In genomic region chr9:117448066-117448465, GRCh38 we compare ENCODE assay signal across 14 cellular contexts. TPM values are rescaled to one million over a fixed set of nuclear protein-coding genes. Genes with fewer than 3 reads are reported as not detected.
DNase-seq lines count a peak whose midpoint lies in the region; ATAC-seq and TF ChIP-seq lines count a peak whose summit lies in the region.
"Had no signal": no experiment of that assay in that cellular context is flagged by ENCODE, and none has a peak within 500 bp of the region (broad histone marks: within the 10 kb centered on the region; RNA-seq: fewer than 3 reads in every experiment).

No MANE protein-coding gene starts in this region.

- H3K27ac Mint-ChIP-seq in nephron progenitor cell, result no peak overlapping the region
- H3K27ac Mint-ChIP-seq: T-cell had no signal

- H3K9me3 ChIP-seq in body of pancreas (no peaks in the 10 kb centered on the region), left ventricle myocardium inferior (replicated peaks) (no peaks in the 10 kb centered on the region)
- H3K9me3 ChIP-seq: pancreas had no signal

- intact Hi-C loops in body of pancreas (cut with DNase I), result no loop called here
- intact Hi-C loops in left ventricle myocardium inferior (cut with micrococcal nuclease), result no loop called here

- no peaks in the 10 kb centered on the region for H3K36me3 ChIP-seq in body of pancreas (replicated peaks in 1 of 2; ENCODE audit: insufficient read depth in 1 of 2, low read depth in 2 of 2)
- no peaks in the 10 kb centered on the region for H3K36me3 ChIP-seq in left ventricle myocardium inferior
- H3K36me3 ChIP-seq: pancreas had no signal

- H3K4me1 Mint-ChIP-seq in nephron progenitor cell, result peaks cover 16% of the 10 kb centered on the region
- H3K4me1 Mint-ChIP-seq: T-cell had no signal

- WGBS in body of pancreas, 2 donors, result 44 to 66% methylated on average over 3 of the region's 3 CpGs

- DNase-seq in DMS 273 (lab: John Stamatoyannopoulos, UW; ENCODE audit: unreplicated experiment) (peak; percentile 47), DMS 273 treated with DMSO at 0.1 percent for 48 hours (lab: John Stamatoyannopoulos, UW) (no peak), NB4 (ENCODE audit: low read depth) (peak; percentile 1), body of pancreas (no peak), nephron progenitor cell (no peak), COLO668 (lab: John Stamatoyannopoulos, UW; ENCODE audit: unreplicated experiment) (no peak), left ventricle myocardium inferior (no peak), GM10266 (ENCODE audit: extremely low spot score) (no peak)
- DNase-seq: activated CD4-positive, alpha-beta T cell treated with anti-CD3 and anti-CD28 coated beads for 4 hours; amygdala; NCI-H187; pancreas; T-cell had no signal

- no peak overlapping the region for H3K4me3 Mint-ChIP-seq in nephron progenitor cell
- H3K4me3 Mint-ChIP-seq: T-cell had no signal

- no peak overlapping the region for H3K27ac ChIP-seq in body of pancreas
- no peak overlapping the region for H3K27ac ChIP-seq in left ventricle myocardium inferior (replicated peaks)
- H3K27ac ChIP-seq: 22Rv1, pancreas had no signal

- peaks cover 12% of the 10 kb centered on the region for H3K27me3 Mint-ChIP-seq in nephron progenitor cell (ENCODE audit: low read depth, poor library complexity)

- no peaks in the 10 kb centered on the region for H3K9me3 Mint-ChIP-seq in nephron progenitor cell

- H3K4me1 ChIP-seq in body of pancreas (no peaks in the 10 kb centered on the region), left ventricle myocardium inferior (no peaks in the 10 kb centered on the region)
- H3K4me1 ChIP-seq: pancreas had no signal

- H3K4me3 ChIP-seq in NB4 (ENCODE audit: low read depth, low read length) (no peak overlapping the region), body of pancreas (no peak overlapping the region), left ventricle myocardium inferior (no peak overlapping the region)
- H3K4me3 ChIP-seq: pancreas had no signal

- TF ChIP-seq CTCF in NB4 (IDR thresholded peaks at IDR 0.05; ENCODE audit: low read depth, low read length) (no peak), body of pancreas (IDR thresholded peaks at IDR 0.05) (peak in 4 of 7 experiments; percentile 27 to 44 (median 27)), nephron progenitor cell (IDR thresholded peaks at IDR 0.05) (peak; percentile 20), left ventricle myocardium inferior (IDR thresholded peaks at IDR 0.05; ENCODE audit: borderline replicate concordance) (no peak), GM10266 (IDR thresholded peaks at IDR 0.05; ENCODE audit: control insufficient read depth, insufficient read depth, low read depth, missing control alignments) (no peak)

- no peak for ATAC-seq in body of pancreas
- ATAC-seq: pancreas, T-cell had no signal

- H3K27me3 ChIP-seq in body of pancreas (no peaks in the 10 kb centered on the region), left ventricle myocardium inferior (ENCODE audit: low read depth) (peaks cover 43% of the 10 kb centered on the region)
- H3K27me3 ChIP-seq: pancreas had no signal

- no peaks in the 10 kb centered on the region for H3K36me3 Mint-ChIP-seq in nephron progenitor cell (ENCODE audit: low read depth)
- H3K36me3 Mint-ChIP-seq: T-cell had no signal

- TF ChIP-seq POLR2A in NB4 (IDR thresholded peaks at IDR 0.05; ENCODE audit: extremely low read depth, insufficient read length), result no peak
- no peak for TF ChIP-seq POLR2A in body of pancreas (IDR thresholded peaks at IDR 0.05)

RNA-seq across cellular contexts. Expression of gene ASTN2, which starts 33.2 kb away (rescaled TPM):
- total RNA-seq in body of pancreas (1 to 10 TPM; 8.2 to 9.6 TPM), left ventricle myocardium inferior (6.1 TPM)

Comparison
In these comparisons a context has a peak if more than half of its experiments do, and no peak if none do; other contexts are left out.
1. DNase-seq: peak in DMS 273 (single experiment) and NB4 (single experiment); none in DMS 273 treated with DMSO at 0.1 percent for 48 hours (single experiment), body of pancreas (0 of 4), nephron progenitor cell (single experiment), COLO668 (single experiment), left ventricle myocardium inferior (single experiment) and GM10266 (single experiment).
2. CTCF ChIP-seq: peak in body of pancreas (4 of 7) and nephron progenitor cell (single experiment); none in NB4 (single experiment), left ventricle myocardium inferior (single experiment) and GM10266 (single experiment).